Comparison of ENCODE assay signal across 11 cellular contexts in the genomic region with DNA sequence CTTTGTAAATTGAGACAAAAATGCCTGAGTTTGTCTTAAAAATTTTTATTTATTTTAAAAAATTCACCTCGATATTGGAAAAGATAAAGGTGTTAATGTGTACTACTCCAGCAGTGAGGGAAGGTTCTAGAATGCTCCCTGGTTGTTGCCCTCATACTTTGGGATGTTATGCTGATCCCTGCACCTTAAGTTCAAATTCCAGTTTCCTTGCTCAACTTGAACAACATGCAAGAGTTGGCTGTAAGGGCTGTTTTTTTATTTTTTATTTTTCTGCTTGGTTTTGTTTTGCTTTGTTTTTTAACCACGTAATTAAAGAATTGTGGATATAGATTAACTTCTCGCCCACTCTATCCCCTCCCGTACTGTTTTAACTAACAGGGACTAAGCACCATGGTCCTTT.
DNase-seq lines count a peak whose midpoint lies in the region; FAIRE-seq and TF ChIP-seq lines count a peak whose summit lies in the region.
"Had no signal": no experiment of that assay in that cellular context is flagged by ENCODE, and none has a peak within 500 bp of the region (broad histone marks: within the 10 kb centered on the region; RNA-seq: fewer than 3 reads in every experiment).

No MANE protein-coding gene starts in this region.

- H2BK12ac ChIP-seq in neuronal stem cell (ENCODE audit: low read length): no peak overlapping the region

- H3K36me3 ChIP-seq in BLaER1: no peaks in the 10 kb centered on the region
- H3K36me3 ChIP-seq in SJCRH30: no peaks in the 10 kb centered on the region
- H3K36me3 ChIP-seq in endothelial cell of umbilical vein (ENCODE audit: control insufficient read depth in 2 of 2, extremely low read depth in 1 of 2, insufficient read depth in 2 of 2, low read length in 2 of 2): no peaks in the 10 kb centered on the region
- no peaks in the 10 kb centered on the region for H3K36me3 ChIP-seq in neuronal stem cell (replicated peaks in 1 of 2; ENCODE audit: control insufficient read depth in 2 of 2, insufficient read depth in 2 of 2, low read length in 2 of 2)

- no peak for FAIRE-seq in endothelial cell of umbilical vein (lab: Jason Lieb, UNC)
- FAIRE-seq: GM12878 had no signal

- no peak overlapping the region for H2BK120ac ChIP-seq in neuronal stem cell (ENCODE audit: low read depth, low read length)

- H3K9me1 ChIP-seq in endothelial cell of umbilical vein (replicated peaks; ENCODE audit: control insufficient read depth, extremely low read depth, insufficient read depth, low read length): no peaks in the 10 kb centered on the region

- peak overlapping the region; percentile 70; the same call in 1 of the 2 replicates for H3K27ac ChIP-seq in BLaER1
- H3K27ac ChIP-seq in SJCRH30: peak overlapping the region; percentile 33
- peak overlapping the region; percentile 65 for H3K27ac ChIP-seq in endothelial cell of umbilical vein (ENCODE audit: insufficient read depth, low read depth, low read length)
- H3K27ac ChIP-seq in neuronal stem cell (replicated peaks; ENCODE audit: low read length): no peak overlapping the region

- H3K4me1 ChIP-seq in BLaER1 (peaks cover 24% of the 10 kb centered on the region), SJCRH30 (peaks cover 13% of the 10 kb centered on the region), endothelial cell of umbilical vein (ENCODE audit: control insufficient read depth, extremely low read depth, insufficient read depth, low read length) (peaks cover 35% of the 10 kb centered on the region), neuronal stem cell (ENCODE audit: control insufficient read depth in 2 of 2, insufficient read depth in 1 of 2, low read depth in 1 of 2, low read length in 2 of 2) (peaks cover 3 to 7% of the 10 kb centered on the region in 2 donors)

- no peak overlapping the region for H2BK15ac ChIP-seq in neuronal stem cell (ENCODE audit: low read length)

- H3K27me3 ChIP-seq in BLaER1 (no peaks in the 10 kb centered on the region), SJCRH30 (no peaks in the 10 kb centered on the region), endothelial cell of umbilical vein (ENCODE audit: control insufficient read depth in 2 of 2, insufficient read depth in 2 of 2, low read length in 2 of 2) (no peaks in the 10 kb centered on the region), neuronal stem cell (ENCODE audit: control insufficient read depth in 3 of 3, insufficient read depth in 3 of 3, low read depth in 1 of 3, low read length in 3 of 3) (no peaks in the 10 kb centered on the region)

- dilution Hi-C loops in endothelial cell of umbilical vein (cut with MboI; ENCODE audit: extremely low pct_ligation_motif_present, low sequenced_read_pairs): no loop called here

- no TSS peak for BruUV-seq in endothelial cell of umbilical vein (replicated peaks; lab: Mats Ljungman, UMichigan)

- H3K79me2 ChIP-seq in endothelial cell of umbilical vein (ENCODE audit: control insufficient read depth, insufficient read depth, low read length): no peaks in the 10 kb centered on the region

- no peak for DNase-seq in SJCRH30
- DNase-seq in endothelial cell of umbilical vein (ENCODE audit: low read depth, low spot score): no peak
- no peak for DNase-seq in neuronal stem cell (ENCODE audit: low spot score)
- DNase-seq in AML-193 (lab: John Stamatoyannopoulos, UW): no peak
- DNase-seq in posterior vena cava (ENCODE audit: low spot score): no peak
- no peak for DNase-seq in LoVo (ENCODE audit: low spot score)
- no peak for DNase-seq in NCI-H1694 treated with DMSO at 0.1 percent for 48 hours (lab: John Stamatoyannopoulos, UW)
- DNase-seq: NCI-H69, T-helper 9 cell had no signal

- no peak for TF ChIP-seq CTCF in endothelial cell of umbilical vein (IDR thresholded peaks at IDR 0.05; ENCODE audit: extremely low read depth in 1 of 2, insufficient read depth in 1 of 2, low read depth in 1 of 2, low read length in 2 of 2)

- H4K20me1 ChIP-seq in BLaER1: no peaks in the 10 kb centered on the region
- no peaks in the 10 kb centered on the region for H4K20me1 ChIP-seq in endothelial cell of umbilical vein (replicated peaks; ENCODE audit: control insufficient read depth, extremely low read depth, insufficient read depth, low read length)

- H3K4me2 ChIP-seq in BLaER1 (peak overlapping the region; percentile 77; the same call in 1 of the 2 replicates), endothelial cell of umbilical vein (ENCODE audit: insufficient read depth, low read length) (peak overlapping the region; percentile 67), neuronal stem cell (ENCODE audit: insufficient read depth, low read length, poor library complexity, severe bottlenecking) (no peak overlapping the region)

- H2BK5ac ChIP-seq in neuronal stem cell (ENCODE audit: low read length): no peak overlapping the region

- no peak overlapping the region for H3K4me3 ChIP-seq in BLaER1
- H3K4me3 ChIP-seq in SJCRH30: no peak overlapping the region
- no peak overlapping the region for H3K4me3 ChIP-seq in endothelial cell of umbilical vein (replicated peaks in 1 of 3; ENCODE audit: insufficient read depth in 1 of 3, low read depth in 1 of 3, low read length in 3 of 3)
- no peak overlapping the region for H3K4me3 ChIP-seq in neuronal stem cell (ENCODE audit: low read length in 2 of 2)
- H3K4me3 ChIP-seq: GM12878 had no signal

- POLR2A ChIA-PET in endothelial cell of umbilical vein (lab: Charles Lee): no interaction called here

- H3K23ac ChIP-seq in neuronal stem cell (ENCODE audit: low read depth, low read length, poor library complexity): no peak overlapping the region

- CTCF ChIA-PET in endothelial cell of umbilical vein (lab: Charles Lee): no interaction called here

- no peak overlapping the region for H3K14ac ChIP-seq in neuronal stem cell (ENCODE audit: low read length)

- intact Hi-C loops in endothelial cell of umbilical vein (cut with micrococcal nuclease): loop anchor here (1.0 to 10.0 kb wide), 2 partner anchors 159 to 672 kb away; partner anchors contain the start of gene CITED2
- intact Hi-C loops in posterior vena cava (cut with DNase I): no loop called here

- H3K9me3 ChIP-seq in BLaER1: 0 out of 2 replicates have a peak, but pooled peaks cover 10% of the 10 kb centered on the region
- no peaks in the 10 kb centered on the region for H3K9me3 ChIP-seq in SJCRH30 (replicated peaks)
- H3K9me3 ChIP-seq in endothelial cell of umbilical vein (replicated peaks; ENCODE audit: control insufficient read depth, insufficient read depth, low read length): no peaks in the 10 kb centered on the region
- H3K9me3 ChIP-seq in neuronal stem cell (replicated peaks in 1 of 2; ENCODE audit: control insufficient read depth in 2 of 2, insufficient read depth in 1 of 2, low read depth in 1 of 2, low read length in 2 of 2): no peaks in the 10 kb centered on the region

- no peak overlapping the region for H3K4ac ChIP-seq in neuronal stem cell (ENCODE audit: low read length)

- H2AK5ac ChIP-seq in neuronal stem cell (ENCODE audit: low read depth, low read length): no peak overlapping the region

- H4K8ac ChIP-seq in neuronal stem cell (ENCODE audit: low read depth, low read length): no peak overlapping the region

- H3K79me1 ChIP-seq in neuronal stem cell (ENCODE audit: low read depth, low read length): no peaks in the 10 kb centered on the region

- no peak overlapping the region for H3K18ac ChIP-seq in neuronal stem cell (ENCODE audit: low read length)

- no CpG with 5 or more reads among the region's 4 CpGs for WGBS in neuronal stem cell (ENCODE audit: extremely low coverage in 2 of 2, insufficient read length in 2 of 2, insufficient replicate concordance in 1 of 2), 2 donors

- no peak overlapping the region for H4K91ac ChIP-seq in neuronal stem cell (ENCODE audit: low read depth, low read length, poor library complexity)

- TF ChIP-seq POLR2A in endothelial cell of umbilical vein (IDR thresholded peaks at IDR 0.05; ENCODE audit: low read depth, low read length): no peak

- H2AFZ ChIP-seq in endothelial cell of umbilical vein (ENCODE audit: low read depth, low read length): peak overlapping the region; percentile 96
- peak overlapping the region; percentile 49 for H2AFZ ChIP-seq in neuronal stem cell (ENCODE audit: low read length)

- H3K9ac ChIP-seq in BLaER1 (no peak overlapping the region), endothelial cell of umbilical vein (replicated peaks; ENCODE audit: extremely low read depth, insufficient read depth, low read length) (peak overlapping the region; percentile 41), neuronal stem cell (ENCODE audit: low read depth, low read length, poor library complexity) (no peak overlapping the region)

TF ChIP-seq in endothelial cell of umbilical vein, 7 proteins besides CTCF, POLR2A, EP300 and RAD21:
- TF ChIP-seq FOS (IDR thresholded peaks at IDR 0.05; ENCODE audit: borderline replicate concordance, insufficient read depth, low read length): no peak
- no peak for TF ChIP-seq MYC (IDR thresholded peaks at IDR 0.05; ENCODE audit: low read depth, low read length)
- no peak for TF ChIP-seq POLR2AphosphoS5 (IDR thresholded peaks at IDR 0.05; ENCODE audit: insufficient read depth, low read depth, low read length)
- TF ChIP-seq GATA2 (IDR thresholded peaks at IDR 0.05; ENCODE audit: insufficient read depth, insufficient read length, low read depth, low read length): no peak
- no peak for TF ChIP-seq EZH2 (IDR thresholded peaks at IDR 0.05; ENCODE audit: borderline replicate concordance, low read depth, low read length, severe bottlenecking)
- TF ChIP-seq JUN (IDR thresholded peaks at IDR 0.05; ENCODE audit: borderline replicate concordance, insufficient read depth, insufficient read length, low read depth): no peak
- TF ChIP-seq, protein P1, sequence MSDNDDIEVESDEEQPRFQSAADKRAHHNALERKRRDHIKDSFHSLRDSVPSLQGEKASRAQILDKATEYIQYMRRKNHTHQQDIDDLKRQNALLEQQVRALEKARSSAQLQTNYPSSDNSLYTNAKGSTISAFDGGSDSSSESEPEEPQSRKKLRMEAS (IDR thresholded peaks at IDR 0.05; ENCODE audit: insufficient read depth, insufficient read length): no peak
TF ChIP-seq in endothelial cell of umbilical vein: peak in this region for 0.
